ENCODE assay signal across 8 cellular contexts in the genomic region with DNA sequence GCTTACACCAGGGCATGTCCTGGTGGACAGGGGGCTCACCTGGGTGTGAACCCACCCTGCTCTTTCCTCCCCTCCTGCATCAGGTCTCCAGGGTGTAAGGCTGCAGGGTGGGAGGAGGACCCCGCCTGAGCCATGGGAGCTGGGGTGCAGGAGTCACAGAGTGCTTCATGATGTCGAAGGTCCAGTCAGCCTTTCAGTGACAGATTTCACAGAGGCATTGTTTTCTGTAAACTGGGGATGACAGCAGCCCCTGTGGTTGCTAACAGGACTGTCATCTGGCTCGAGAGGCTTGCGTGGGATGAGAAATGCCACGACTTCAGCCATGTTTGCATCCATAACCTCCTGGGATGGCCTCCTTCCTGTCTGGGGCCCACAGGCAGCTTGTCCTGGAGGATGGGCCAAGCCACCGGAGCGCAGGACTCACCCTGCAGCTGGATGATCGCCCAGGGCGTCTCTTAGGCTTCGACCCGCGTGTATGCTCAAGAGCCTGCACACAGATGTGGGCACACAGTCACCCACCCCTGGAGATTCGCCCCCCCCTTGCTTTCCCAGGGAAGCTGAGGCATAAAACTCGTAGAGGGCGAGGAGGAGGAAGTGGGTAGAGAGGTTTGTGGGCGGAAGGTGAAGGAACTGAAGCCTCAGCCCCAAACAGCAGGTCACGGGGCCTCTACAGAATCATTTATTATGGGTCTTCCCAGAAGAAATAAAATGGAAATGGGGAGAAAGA. TPM values are rescaled to one million over a fixed set of nuclear protein-coding genes. Genes with fewer than 3 reads are reported as not detected.
DNase-seq lines count a peak whose midpoint lies in the region; TF ChIP-seq lines count a peak whose summit lies in the region.

No MANE protein-coding gene starts in this region.

- H3K27ac Mint-ChIP-seq in activated T-cell treated with anti-CD3 and anti-CD28 coated beads, Interleukin-2, amount 50 U/mL, for 24 hours = peak overlapping the region; percentile 90

- no peak overlapping the region for H3K4me3 ChIP-seq in hepatocyte

- no peaks in the 10 kb centered on the region for H3K9me2 ChIP-seq in hepatocyte (replicated peaks; ENCODE audit: insufficient read depth)

- no peak overlapping the region for H3K4me2 ChIP-seq in hepatocyte

- peaks cover 42% of the 10 kb centered on the region for H3K4me1 Mint-ChIP-seq in activated T-cell treated with anti-CD3 and anti-CD28 coated beads, Interleukin-2, amount 50 U/mL, for 24 hours (ENCODE audit: low read depth)

- 71% methylated on average over 17 of the region's 17 CpGs for WGBS in hepatocyte (ENCODE audit: low lambda C conversion rate, missing lambda C conversion rate)

- TF ChIP-seq CTCF in hepatocyte (IDR thresholded peaks at IDR 0.05; ENCODE audit: poor library complexity) = no peak

- H3K27ac ChIP-seq in hepatocyte = peak overlapping the region; percentile 65

- H3K79me2 ChIP-seq in hepatocyte = no peaks in the 10 kb centered on the region

- DNase-seq in stimulated activated CD4-positive, alpha-beta T cell treated with anti-CD3 and anti-CD28 coated beads, Interleukin-15, amount 100 ng/mL, for 24 hours = peak; percentile 56
- DNase-seq in stimulated activated CD4-positive, alpha-beta T cell treated with anti-CD3 and anti-CD28 coated beads, Interleukin-12 subunit alpha, Interleukin-12 subunit beta, amount 100 ng/mL, for 4 hours = no peak
- DNase-seq in activated T-cell treated with anti-CD3 and anti-CD28 coated beads, Interleukin-2, amount 50 U/mL, for 24 hours = peak; percentile 68
- DNase-seq in hepatocyte (ENCODE audit: low spot score) (no peak), stromal cell of bone marrow (ENCODE audit: low read depth) (peak; percentile 41), glomerular visceral epithelial cell (ENCODE audit: extremely low spot score) (no peak), GM19238 (ENCODE audit: insufficient read length, low spot score) (no peak), occipital lobe (lab: John Stamatoyannopoulos, UW) (no peak)

- H3K36me3 ChIP-seq in hepatocyte (replicated peaks; ENCODE audit: insufficient read depth, low read depth) = no peaks in the 10 kb centered on the region

- H3K4me1 ChIP-seq in hepatocyte (ENCODE audit: insufficient read depth) = peaks cover 19% of the 10 kb centered on the region

- H3K36me3 Mint-ChIP-seq in activated T-cell treated with anti-CD3 and anti-CD28 coated beads, Interleukin-2, amount 50 U/mL, for 24 hours (ENCODE audit: low read depth) = no peaks in the 10 kb centered on the region

- no peak overlapping the region for H2AFZ ChIP-seq in hepatocyte

- no peaks in the 10 kb centered on the region for H4K20me1 ChIP-seq in hepatocyte (ENCODE audit: insufficient read depth, poor library complexity, severe bottlenecking)

- H3K4me3 Mint-ChIP-seq in activated T-cell treated with anti-CD3 and anti-CD28 coated beads, Interleukin-2, amount 50 U/mL, for 24 hours = peak overlapping the region; percentile 63

- no peaks in the 10 kb centered on the region for H3K9me3 ChIP-seq in hepatocyte (ENCODE audit: low read depth)

- H3K27me3 Mint-ChIP-seq in activated T-cell treated with anti-CD3 and anti-CD28 coated beads, Interleukin-2, amount 50 U/mL, for 24 hours = no peaks in the 10 kb centered on the region

- no peaks in the 10 kb centered on the region for H3K9me3 Mint-ChIP-seq in activated T-cell treated with anti-CD3 and anti-CD28 coated beads, Interleukin-2, amount 50 U/mL, for 24 hours

- H3K27me3 ChIP-seq in hepatocyte = no peaks in the 10 kb centered on the region

RNA-seq across cellular contexts. Expression of a gene that starts 4.9 kb away (rescaled TPM):
- 0.60 TPM in 1 of 2 replicates, not detected in the other for total RNA-seq in hepatocyte
- polyA plus RNA-seq in hepatocyte = 2.1 and 4.0 TPM in 2 replicates
- total RNA-seq in occipital lobe = 5.6 TPM

RNA-seq across cellular contexts. Expression of a gene that starts 24.1 kb away (rescaled TPM):
- total RNA-seq in hepatocyte = 2.2 and 14.4 TPM in 2 replicates
- polyA plus RNA-seq in hepatocyte = 3.2 and 4.5 TPM in 2 replicates
- 11.1 TPM for total RNA-seq in occipital lobe

RNA-seq across cellular contexts. Expression of a gene that starts 24.1 kb away (rescaled TPM):
- 14.8 and 20.8 TPM in 2 replicates for total RNA-seq in hepatocyte
- 40.9 and 43.3 TPM in 2 replicates for polyA plus RNA-seq in hepatocyte
- 8.9 TPM for total RNA-seq in occipital lobe

RNA-seq across cellular contexts. Expression of a gene that starts 56.4 kb away (rescaled TPM):
- total RNA-seq in hepatocyte (0.17 TPM in 1 of 2 replicates, not detected in the other), occipital lobe (not detected)
- 2.4 and 3.3 TPM in 2 replicates for polyA plus RNA-seq in hepatocyte

Comparison
In these comparisons a context has a peak if more than half of its experiments do, and no peak if none do; other contexts are left out.
1. DNase-seq: peak in stimulated activated CD4-positive, alpha-beta T cell treated with anti-CD3 and anti-CD28 coated beads, Interleukin-15, amount 100 ng/mL, for 24 hours (single experiment), activated T-cell treated with anti-CD3 and anti-CD28 coated beads, Interleukin-2, amount 50 U/mL, for 24 hours (single experiment) and stromal cell of bone marrow (single experiment); none in stimulated activated CD4-positive, alpha-beta T cell treated with anti-CD3 and anti-CD28 coated beads, Interleukin-12 subunit alpha, Interleukin-12 subunit beta, amount 100 ng/mL, for 4 hours (single experiment), hepatocyte (single experiment), glomerular visceral epithelial cell (single experiment), GM19238 (single experiment) and occipital lobe (single experiment).